ENCODE assay signal across 1 cellular context in the genomic region with DNA sequence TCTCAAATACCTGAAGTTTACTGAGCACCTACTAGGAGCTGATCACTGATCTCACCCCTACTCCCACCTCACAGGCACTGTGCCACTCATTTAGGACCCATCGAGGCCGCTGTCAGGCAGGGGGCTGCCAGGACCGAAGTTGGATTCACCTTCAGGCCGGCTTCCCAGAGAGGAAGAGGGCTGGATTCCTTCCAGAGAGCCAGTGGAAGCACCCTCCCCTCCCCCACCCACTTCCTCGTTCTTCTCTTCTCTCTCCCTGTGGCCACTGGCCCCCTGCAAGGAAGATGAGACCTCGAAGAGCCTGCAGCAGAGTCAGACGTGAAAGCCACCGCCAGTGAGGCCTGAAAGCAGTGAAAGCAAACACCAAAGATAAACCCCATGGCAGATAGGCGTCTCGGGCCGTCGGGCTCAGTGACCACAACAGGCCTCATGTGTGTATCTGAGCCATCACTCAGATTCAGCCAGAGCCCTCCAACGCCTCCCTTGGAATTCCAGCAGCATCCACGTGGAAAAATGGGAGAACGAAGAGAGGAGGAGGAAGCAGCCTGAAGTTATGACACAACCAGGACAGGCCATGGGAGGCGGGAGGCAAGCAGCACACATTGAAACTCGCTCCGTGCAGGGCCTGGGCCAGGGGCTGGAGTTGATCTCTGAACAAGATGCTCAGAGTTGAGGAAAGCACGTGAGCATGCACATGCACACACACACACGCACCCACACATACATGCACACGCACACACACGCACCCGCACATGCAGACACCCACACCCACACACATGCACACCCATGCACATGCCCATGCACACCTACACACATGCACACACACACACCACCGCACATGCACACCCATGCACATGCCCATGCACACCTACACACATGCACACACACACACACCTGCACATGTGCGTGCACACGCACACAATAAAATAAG.
A peak's percentile ranks its signal among the peaks of the same experiment; 100 is the strongest.
TF ChIP-seq lines count a peak whose summit lies in the region.

No MANE protein-coding gene starts in this region.

TF ChIP-seq in K562, 482 proteins besides CTCF, POLR2A, EP300 and RAD21 (continued from another document and continues in another):
- TF ChIP-seq, protein P1, sequence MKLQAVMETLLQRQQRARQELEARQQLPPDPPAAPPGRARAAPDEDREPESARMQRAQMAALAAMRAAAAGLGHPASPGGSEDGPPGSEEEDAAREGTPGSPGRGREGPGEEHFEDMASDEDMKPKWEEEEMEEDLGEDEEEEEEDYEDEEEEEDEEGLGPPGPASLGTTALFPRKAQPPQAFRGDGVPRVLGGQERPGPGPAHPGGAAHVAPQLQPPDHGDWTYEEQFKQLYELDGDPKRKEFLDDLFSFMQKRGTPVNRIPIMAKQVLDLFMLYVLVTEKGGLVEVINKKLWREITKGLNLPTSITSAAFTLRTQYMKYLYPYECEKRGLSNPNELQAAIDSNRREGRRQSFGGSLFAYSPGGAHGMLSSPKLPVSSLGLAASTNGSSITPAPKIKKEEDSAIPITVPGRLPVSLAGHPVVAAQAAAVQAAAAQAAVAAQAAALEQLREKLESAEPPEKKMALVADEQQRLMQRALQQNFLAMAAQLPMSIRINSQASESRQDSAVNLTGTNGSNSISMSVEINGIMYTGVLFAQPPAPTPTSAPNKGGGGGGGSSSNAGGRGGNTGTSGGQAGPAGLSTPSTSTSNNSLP (IDR thresholded peaks at IDR 0.05; ENCODE audit: borderline replicate concordance, low read depth, low read length): no peak
- TF ChIP-seq ZNF175 (CRISPR knock-in tag; IDR thresholded peaks at IDR 0.05; ENCODE audit: low read depth) (no peak), STAT5A (IDR thresholded peaks at IDR 0.05; ENCODE audit: borderline replicate concordance, low read length) (no peak), SRSF3 (IDR thresholded peaks at IDR 0.05; ENCODE audit: insufficient read depth, low read length) (no peak), RBM25 (IDR thresholded peaks at IDR 0.05; ENCODE audit: low read depth, low read length, severe bottlenecking) (no peak), BRCA1 (IDR thresholded peaks at IDR 0.05) (no peak), BRCA1 (CRISPR knock-in tag; IDR thresholded peaks at IDR 0.05) (no peak), MAFF (IDR thresholded peaks at IDR 0.05; ENCODE audit: low read length) (no peak), SAP30 (IDR thresholded peaks at IDR 0.05; ENCODE audit: borderline replicate concordance, insufficient read depth, low read depth, low read length, poor library complexity, severe bottlenecking) (no peak), SOX6 (IDR thresholded peaks at IDR 0.05) (no peak), WHSC1 (IDR thresholded peaks at IDR 0.05; ENCODE audit: low read length) (no peak), ZNF134 (CRISPR knock-in tag; conservative IDR thresholded peaks at IDR 0.05) (no peak), NFIC (IDR thresholded peaks at IDR 0.05) (peak; percentile 70), TRIM28 (IDR thresholded peaks at IDR 0.05) (no peak), ZNF212 (CRISPR knock-in tag; IDR thresholded peaks at IDR 0.05) (no peak), KHSRP (IDR thresholded peaks at IDR 0.05) (no peak), MAFK (IDR thresholded peaks at IDR 0.05; ENCODE audit: low read length) (no peak), HNRNPLL (IDR thresholded peaks at IDR 0.05; ENCODE audit: low read depth, low read length, poor library complexity, severe bottlenecking) (no peak), PYGO2 (tag; IDR thresholded peaks at IDR 0.05) (no peak), NRF1 (conservative IDR thresholded peaks at IDR 0.05 in 1 of 2, IDR thresholded peaks at IDR 0.05 in 1 of 2) (no peak), RBM22 (IDR thresholded peaks at IDR 0.05; ENCODE audit: low read depth, low read length, poor library complexity, severe bottlenecking) (no peak), FOXJ3 (CRISPR knock-in tag; IDR thresholded peaks at IDR 0.05) (no peak), ZNF644 (tag; IDR thresholded peaks at IDR 0.05; ENCODE audit: low read depth) (no peak), BDP1 (IDR thresholded peaks at IDR 0.05; ENCODE audit: insufficient read depth, insufficient read length) (no peak)
- TF ChIP-seq, protein P2, sequence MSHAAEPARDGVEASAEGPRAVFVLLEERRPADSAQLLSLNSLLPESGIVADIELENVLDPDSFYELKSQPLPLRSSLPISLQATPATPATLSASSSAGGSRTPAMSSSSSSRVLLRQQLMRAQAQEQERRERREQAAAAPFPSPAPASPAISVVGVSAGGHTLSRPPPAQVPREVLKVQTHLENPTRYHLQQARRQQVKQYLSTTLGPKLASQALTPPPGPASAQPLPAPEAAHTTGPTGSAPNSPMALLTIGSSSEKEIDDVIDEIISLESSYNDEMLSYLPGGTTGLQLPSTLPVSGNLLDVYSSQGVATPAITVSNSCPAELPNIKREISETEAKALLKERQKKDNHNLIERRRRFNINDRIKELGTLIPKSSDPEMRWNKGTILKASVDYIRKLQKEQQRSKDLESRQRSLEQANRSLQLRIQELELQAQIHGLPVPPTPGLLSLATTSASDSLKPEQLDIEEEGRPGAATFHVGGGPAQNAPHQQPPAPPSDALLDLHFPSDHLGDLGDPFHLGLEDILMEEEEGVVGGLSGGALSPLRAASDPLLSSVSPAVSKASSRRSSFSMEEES (CRISPR knock-in tag; IDR thresholded peaks at IDR 0.05): no peak
- TF ChIP-seq, protein P3, sequence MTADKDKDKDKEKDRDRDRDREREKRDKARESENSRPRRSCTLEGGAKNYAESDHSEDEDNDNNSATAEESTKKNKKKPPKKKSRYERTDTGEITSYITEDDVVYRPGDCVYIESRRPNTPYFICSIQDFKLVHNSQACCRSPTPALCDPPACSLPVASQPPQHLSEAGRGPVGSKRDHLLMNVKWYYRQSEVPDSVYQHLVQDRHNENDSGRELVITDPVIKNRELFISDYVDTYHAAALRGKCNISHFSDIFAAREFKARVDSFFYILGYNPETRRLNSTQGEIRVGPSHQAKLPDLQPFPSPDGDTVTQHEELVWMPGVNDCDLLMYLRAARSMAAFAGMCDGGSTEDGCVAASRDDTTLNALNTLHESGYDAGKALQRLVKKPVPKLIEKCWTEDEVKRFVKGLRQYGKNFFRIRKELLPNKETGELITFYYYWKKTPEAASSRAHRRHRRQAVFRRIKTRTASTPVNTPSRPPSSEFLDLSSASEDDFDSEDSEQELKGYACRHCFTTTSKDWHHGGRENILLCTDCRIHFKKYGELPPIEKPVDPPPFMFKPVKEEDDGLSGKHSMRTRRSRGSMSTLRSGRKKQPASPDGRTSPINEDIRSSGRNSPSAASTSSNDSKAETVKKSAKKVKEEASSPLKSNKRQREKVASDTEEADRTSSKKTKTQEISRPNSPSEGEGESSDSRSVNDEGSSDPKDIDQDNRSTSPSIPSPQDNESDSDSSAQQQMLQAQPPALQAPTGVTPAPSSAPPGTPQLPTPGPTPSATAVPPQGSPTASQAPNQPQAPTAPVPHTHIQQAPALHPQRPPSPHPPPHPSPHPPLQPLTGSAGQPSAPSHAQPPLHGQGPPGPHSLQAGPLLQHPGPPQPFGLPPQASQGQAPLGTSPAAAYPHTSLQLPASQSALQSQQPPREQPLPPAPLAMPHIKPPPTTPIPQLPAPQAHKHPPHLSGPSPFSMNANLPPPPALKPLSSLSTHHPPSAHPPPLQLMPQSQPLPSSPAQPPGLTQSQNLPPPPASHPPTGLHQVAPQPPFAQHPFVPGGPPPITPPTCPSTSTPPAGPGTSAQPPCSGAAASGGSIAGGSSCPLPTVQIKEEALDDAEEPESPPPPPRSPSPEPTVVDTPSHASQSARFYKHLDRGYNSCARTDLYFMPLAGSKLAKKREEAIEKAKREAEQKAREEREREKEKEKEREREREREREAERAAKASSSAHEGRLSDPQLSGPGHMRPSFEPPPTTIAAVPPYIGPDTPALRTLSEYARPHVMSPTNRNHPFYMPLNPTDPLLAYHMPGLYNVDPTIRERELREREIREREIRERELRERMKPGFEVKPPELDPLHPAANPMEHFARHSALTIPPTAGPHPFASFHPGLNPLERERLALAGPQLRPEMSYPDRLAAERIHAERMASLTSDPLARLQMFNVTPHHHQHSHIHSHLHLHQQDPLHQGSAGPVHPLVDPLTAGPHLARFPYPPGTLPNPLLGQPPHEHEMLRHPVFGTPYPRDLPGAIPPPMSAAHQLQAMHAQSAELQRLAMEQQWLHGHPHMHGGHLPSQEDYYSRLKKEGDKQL (CRISPR knock-in tag; IDR thresholded peaks at IDR 0.05; ENCODE audit: borderline replicate concordance): no peak
- TF ChIP-seq, protein P4, sequence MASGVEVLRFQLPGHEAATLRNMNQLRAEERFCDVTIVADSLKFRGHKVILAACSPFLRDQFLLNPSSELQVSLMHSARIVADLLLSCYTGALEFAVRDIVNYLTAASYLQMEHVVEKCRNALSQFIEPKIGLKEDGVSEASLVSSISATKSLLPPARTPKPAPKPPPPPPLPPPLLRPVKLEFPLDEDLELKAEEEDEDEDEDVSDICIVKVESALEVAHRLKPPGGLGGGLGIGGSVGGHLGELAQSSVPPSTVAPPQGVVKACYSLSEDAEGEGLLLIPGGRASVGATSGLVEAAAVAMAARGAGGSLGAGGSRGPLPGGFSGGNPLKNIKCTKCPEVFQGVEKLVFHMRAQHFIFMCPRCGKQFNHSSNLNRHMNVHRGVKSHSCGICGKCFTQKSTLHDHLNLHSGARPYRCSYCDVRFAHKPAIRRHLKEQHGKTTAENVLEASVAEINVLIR (CRISPR knock-in tag; IDR thresholded peaks at IDR 0.05): no peak
- TF ChIP-seq, protein P5, sequence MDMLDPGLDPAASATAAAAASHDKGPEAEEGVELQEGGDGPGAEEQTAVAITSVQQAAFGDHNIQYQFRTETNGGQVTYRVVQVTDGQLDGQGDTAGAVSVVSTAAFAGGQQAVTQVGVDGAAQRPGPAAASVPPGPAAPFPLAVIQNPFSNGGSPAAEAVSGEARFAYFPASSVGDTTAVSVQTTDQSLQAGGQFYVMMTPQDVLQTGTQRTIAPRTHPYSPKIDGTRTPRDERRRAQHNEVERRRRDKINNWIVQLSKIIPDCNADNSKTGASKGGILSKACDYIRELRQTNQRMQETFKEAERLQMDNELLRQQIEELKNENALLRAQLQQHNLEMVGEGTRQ (CRISPR knock-in tag; IDR thresholded peaks at IDR 0.05): no peak
- TF ChIP-seq, protein P6, sequence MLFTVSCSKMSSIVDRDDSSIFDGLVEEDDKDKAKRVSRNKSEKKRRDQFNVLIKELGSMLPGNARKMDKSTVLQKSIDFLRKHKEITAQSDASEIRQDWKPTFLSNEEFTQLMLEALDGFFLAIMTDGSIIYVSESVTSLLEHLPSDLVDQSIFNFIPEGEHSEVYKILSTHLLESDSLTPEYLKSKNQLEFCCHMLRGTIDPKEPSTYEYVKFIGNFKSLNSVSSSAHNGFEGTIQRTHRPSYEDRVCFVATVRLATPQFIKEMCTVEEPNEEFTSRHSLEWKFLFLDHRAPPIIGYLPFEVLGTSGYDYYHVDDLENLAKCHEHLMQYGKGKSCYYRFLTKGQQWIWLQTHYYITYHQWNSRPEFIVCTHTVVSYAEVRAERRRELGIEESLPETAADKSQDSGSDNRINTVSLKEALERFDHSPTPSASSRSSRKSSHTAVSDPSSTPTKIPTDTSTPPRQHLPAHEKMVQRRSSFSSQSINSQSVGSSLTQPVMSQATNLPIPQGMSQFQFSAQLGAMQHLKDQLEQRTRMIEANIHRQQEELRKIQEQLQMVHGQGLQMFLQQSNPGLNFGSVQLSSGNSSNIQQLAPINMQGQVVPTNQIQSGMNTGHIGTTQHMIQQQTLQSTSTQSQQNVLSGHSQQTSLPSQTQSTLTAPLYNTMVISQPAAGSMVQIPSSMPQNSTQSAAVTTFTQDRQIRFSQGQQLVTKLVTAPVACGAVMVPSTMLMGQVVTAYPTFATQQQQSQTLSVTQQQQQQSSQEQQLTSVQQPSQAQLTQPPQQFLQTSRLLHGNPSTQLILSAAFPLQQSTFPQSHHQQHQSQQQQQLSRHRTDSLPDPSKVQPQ (CRISPR knock-in tag; IDR thresholded peaks at IDR 0.05; ENCODE audit: borderline replicate concordance): no peak
- TF ChIP-seq, protein P7, sequence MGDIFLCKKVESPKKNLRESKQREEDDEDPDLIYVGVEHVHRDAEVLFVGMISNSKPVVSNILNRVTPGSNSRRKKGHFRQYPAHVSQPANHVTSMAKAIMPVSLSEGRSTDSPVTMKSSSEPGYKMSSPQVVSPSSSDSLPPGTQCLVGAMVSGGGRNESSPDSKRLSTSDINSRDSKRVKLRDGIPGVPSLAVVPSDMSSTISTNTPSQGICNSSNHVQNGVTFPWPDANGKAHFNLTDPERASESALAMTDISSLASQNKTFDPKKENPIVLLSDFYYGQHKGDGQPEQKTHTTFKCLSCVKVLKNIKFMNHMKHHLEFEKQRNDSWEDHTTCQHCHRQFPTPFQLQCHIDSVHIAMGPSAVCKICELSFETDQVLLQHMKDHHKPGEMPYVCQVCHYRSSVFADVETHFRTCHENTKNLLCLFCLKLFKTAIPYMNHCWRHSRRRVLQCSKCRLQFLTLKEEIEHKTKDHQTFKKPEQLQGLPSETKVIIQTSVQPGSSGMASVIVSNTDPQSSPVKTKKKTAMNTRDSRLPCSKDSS (IDR thresholded peaks at IDR 0.05; ENCODE audit: low read depth, partially characterized antibody): no peak
- TF ChIP-seq, protein P8, sequence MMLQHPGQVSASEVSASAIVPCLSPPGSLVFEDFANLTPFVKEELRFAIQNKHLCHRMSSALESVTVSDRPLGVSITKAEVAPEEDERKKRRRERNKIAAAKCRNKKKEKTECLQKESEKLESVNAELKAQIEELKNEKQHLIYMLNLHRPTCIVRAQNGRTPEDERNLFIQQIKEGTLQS (IDR thresholded peaks at IDR 0.05): no peak
- TF ChIP-seq, protein P8 (CRISPR knock-in tag; conservative IDR thresholded peaks at IDR 0.05): no peak
- TF ChIP-seq, protein P9, sequence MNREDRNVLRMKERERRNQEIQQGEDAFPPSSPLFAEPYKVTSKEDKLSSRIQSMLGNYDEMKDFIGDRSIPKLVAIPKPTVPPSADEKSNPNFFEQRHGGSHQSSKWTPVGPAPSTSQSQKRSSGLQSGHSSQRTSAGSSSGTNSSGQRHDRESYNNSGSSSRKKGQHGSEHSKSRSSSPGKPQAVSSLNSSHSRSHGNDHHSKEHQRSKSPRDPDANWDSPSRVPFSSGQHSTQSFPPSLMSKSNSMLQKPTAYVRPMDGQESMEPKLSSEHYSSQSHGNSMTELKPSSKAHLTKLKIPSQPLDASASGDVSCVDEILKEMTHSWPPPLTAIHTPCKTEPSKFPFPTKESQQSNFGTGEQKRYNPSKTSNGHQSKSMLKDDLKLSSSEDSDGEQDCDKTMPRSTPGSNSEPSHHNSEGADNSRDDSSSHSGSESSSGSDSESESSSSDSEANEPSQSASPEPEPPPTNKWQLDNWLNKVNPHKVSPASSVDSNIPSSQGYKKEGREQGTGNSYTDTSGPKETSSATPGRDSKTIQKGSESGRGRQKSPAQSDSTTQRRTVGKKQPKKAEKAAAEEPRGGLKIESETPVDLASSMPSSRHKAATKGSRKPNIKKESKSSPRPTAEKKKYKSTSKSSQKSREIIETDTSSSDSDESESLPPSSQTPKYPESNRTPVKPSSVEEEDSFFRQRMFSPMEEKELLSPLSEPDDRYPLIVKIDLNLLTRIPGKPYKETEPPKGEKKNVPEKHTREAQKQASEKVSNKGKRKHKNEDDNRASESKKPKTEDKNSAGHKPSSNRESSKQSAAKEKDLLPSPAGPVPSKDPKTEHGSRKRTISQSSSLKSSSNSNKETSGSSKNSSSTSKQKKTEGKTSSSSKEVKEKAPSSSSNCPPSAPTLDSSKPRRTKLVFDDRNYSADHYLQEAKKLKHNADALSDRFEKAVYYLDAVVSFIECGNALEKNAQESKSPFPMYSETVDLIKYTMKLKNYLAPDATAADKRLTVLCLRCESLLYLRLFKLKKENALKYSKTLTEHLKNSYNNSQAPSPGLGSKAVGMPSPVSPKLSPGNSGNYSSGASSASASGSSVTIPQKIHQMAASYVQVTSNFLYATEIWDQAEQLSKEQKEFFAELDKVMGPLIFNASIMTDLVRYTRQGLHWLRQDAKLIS (CRISPR knock-in tag; IDR thresholded peaks at IDR 0.05): no peak
- TF ChIP-seq, protein P10, sequence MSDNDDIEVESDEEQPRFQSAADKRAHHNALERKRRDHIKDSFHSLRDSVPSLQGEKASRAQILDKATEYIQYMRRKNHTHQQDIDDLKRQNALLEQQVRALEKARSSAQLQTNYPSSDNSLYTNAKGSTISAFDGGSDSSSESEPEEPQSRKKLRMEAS (CRISPR knock-in tag; IDR thresholded peaks at IDR 0.05): peak; percentile 67
